ENCODE assay signal across 8 cellular contexts in the genomic region with DNA sequence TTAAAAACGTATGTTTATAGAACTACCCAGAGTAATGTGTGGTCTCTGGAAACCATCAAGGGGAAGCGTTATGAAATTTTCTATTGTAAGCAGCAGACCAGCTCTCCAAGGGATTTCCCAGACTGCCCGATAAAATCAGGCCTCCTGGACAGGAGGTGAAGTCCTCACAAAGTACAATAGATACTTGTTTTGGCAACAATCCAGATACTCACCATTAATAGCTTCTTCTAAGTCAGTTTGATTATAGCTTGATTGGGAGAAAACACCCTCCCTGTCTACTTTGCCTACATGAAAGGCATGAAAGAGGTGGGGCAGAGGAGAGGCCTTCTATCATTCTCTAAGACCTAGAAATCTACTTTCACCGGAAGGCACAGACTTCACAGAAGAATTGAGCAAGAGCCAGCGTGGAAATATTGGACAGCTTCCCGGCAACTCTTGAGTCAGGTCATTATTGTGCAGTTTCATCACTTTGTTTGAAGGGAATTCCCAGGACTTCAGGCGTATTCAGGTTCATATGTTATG.
DNase-seq lines count a peak whose midpoint lies in the region; ATAC-seq and TF ChIP-seq lines count a peak whose summit lies in the region.

No MANE protein-coding gene starts in this region.

- no peak overlapping the region for H3K9ac ChIP-seq in smooth muscle cell (ENCODE audit: low read depth)

- no peaks in the 10 kb centered on the region for H3K79me2 ChIP-seq in smooth muscle cell (ENCODE audit: low read depth)

- H3K36me3 ChIP-seq in heart right ventricle (no peaks in the 10 kb centered on the region), smooth muscle cell (ENCODE audit: low read depth) (no peaks in the 10 kb centered on the region)

- H3K27me3 ChIP-seq in heart right ventricle = no peaks in the 10 kb centered on the region
- H3K27me3 ChIP-seq in smooth muscle cell (ENCODE audit: low read depth) = no peaks in the 10 kb centered on the region

- H3K27me3 Mint-ChIP-seq in T-helper 17 cell = no peaks in the 10 kb centered on the region

- H3K27ac ChIP-seq in heart right ventricle = peak overlapping the region in 8 of 10 donors; percentile 5 to 71 (median 46)
- peak overlapping the region; percentile 78 for H3K27ac ChIP-seq in smooth muscle cell (ENCODE audit: low read depth)

- no peak overlapping the region for H3K4me2 ChIP-seq in smooth muscle cell

- TF ChIP-seq CTCF in heart right ventricle (IDR thresholded peaks at IDR 0.05) (no peak), smooth muscle cell (IDR thresholded peaks at IDR 0.05; ENCODE audit: borderline replicate concordance, insufficient read depth, poor library complexity, severe bottlenecking) (no peak), GM10266 (IDR thresholded peaks at IDR 0.05; ENCODE audit: control insufficient read depth, insufficient read depth, low read depth, missing control alignments) (no peak)

- H3K4me3 ChIP-seq in heart right ventricle (no peak overlapping the region), smooth muscle cell (no peak overlapping the region)

- H3K27ac Mint-ChIP-seq in T-helper 17 cell = peak overlapping the region; percentile 91

- H3K9me3 ChIP-seq in T-helper 17 cell (ENCODE audit: control insufficient read depth, low read length, poor library complexity, severe bottlenecking) (no peaks in the 10 kb centered on the region), heart right ventricle (no peaks in the 10 kb centered on the region), smooth muscle cell (replicated peaks; ENCODE audit: low read depth) (no peaks in the 10 kb centered on the region)

- intact Hi-C loops in heart right ventricle (cut with DNase I) = loop anchor here in 2 of 10 donors (2.0 to 10.0 kb wide), 2 partner anchors 104 to 238 kb away; a partner anchor contains a TSS

- 6 to 8% methylated on average over 7 of the region's 7 CpGs for WGBS in heart right ventricle, 2 donors
- WGBS in smooth muscle cell (ENCODE audit: low lambda C conversion rate) = 41% methylated on average over 7 of the region's 7 CpGs

- ATAC-seq in T-helper 17 cell (no peak), heart right ventricle (peak; percentile 78 to 91 (median 88)), GM21619 (IDR thresholded peaks at IDR 0.05; ENCODE audit: unreplicated experiment) (no peak), GM21528 (IDR thresholded peaks at IDR 0.05; ENCODE audit: low FRiP score, unreplicated experiment) (no peak)

- no peak overlapping the region for H2AFZ ChIP-seq in smooth muscle cell (ENCODE audit: low read depth)

- DNase-seq in HCEC 1CT (peak; percentile 95), T-helper 17 cell (no peak), heart right ventricle (peak; percentile 50 to 85), smooth muscle cell (lab: John Stamatoyannopoulos, UW; ENCODE audit: unreplicated experiment) (no peak), foreskin melanocyte (no peak), GM10266 (ENCODE audit: extremely low spot score) (no peak)

- H3K36me3 Mint-ChIP-seq in T-helper 17 cell (ENCODE audit: low read depth) = no peaks in the 10 kb centered on the region

- H4K20me1 ChIP-seq in smooth muscle cell (ENCODE audit: low read depth) = no peaks in the 10 kb centered on the region

- peaks cover 4 to 59% (median 30%) of the 10 kb centered on the region in 9 donors for H3K4me1 ChIP-seq in heart right ventricle
- H3K4me1 ChIP-seq in smooth muscle cell (ENCODE audit: low read depth) = peaks cover 8% of the 10 kb centered on the region

- H3K4me1 Mint-ChIP-seq in T-helper 17 cell = peaks cover 30% of the 10 kb centered on the region

- peaks cover 3% of the 10 kb centered on the region for H3F3A ChIP-seq in smooth muscle cell (ENCODE audit: low read depth)

- peak overlapping the region; percentile 43 for H3K4me3 Mint-ChIP-seq in T-helper 17 cell

Comparison
In these comparisons a context has a peak if more than half of its experiments do, and no peak if none do; other contexts are left out.
1. DNase-seq: peak in HCEC 1CT (single experiment) and heart right ventricle (2 of 2); none in T-helper 17 cell (0 of 3), smooth muscle cell (single experiment), foreskin melanocyte (single experiment) and GM10266 (single experiment).
2. ATAC-seq: peak in heart right ventricle (8 of 8); none in T-helper 17 cell (single experiment), GM21619 (single experiment) and GM21528 (single experiment).